Comparison of ENCODE assay signal across 30 cellular contexts in the genomic region with DNA sequence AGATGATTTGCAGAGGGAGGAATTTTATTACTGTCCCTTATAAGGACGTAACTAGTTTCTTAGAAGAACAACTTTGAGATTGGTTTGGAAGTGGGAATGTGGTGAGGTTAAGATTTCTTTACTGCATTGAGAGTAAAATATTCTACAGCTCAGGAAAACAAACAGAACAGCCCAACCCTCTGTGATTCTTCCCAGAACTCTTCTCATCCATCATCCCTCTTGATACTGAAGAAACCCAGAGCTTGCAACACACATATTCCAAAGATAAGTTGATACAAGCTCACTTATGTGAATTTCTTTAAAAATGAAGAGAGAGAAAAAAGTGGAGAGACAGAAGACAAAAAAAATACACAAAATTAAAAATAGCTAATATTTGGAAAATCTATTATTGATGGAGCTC.
"Had no signal": no experiment of that assay in that cellular context is flagged by ENCODE, and none has a peak within 500 bp of the region (broad histone marks: within the 10 kb centered on the region; RNA-seq: fewer than 3 reads in every experiment).

No MANE protein-coding gene starts in this region.

- H3K27ac Mint-ChIP-seq: activated CD4-positive, alpha-beta memory T cell treated with anti-CD3 and anti-CD28 coated beads for 36 hours; activated CD4-positive, alpha-beta T cell treated with anti-CD3 and anti-CD28 coated beads, Interleukin-2, amount 10 ng/mL, durations not matched to agents 24 days and 14 days; activated naive CD4-positive, alpha-beta T cell treated with anti-CD3 and anti-CD28 coated beads, Interleukin-2, amount 50 U/mL, for 24 hours; activated naive CD8-positive, alpha-beta T cell treated with anti-CD3 and anti-CD28 coated beads, Interleukin-2, amount 50 U/mL, for 24 hours; activated T-helper 17 cell treated with anti-CD3 and anti-CD28 coated beads, Interleukin-2, amount 50 U/mL, for 72 hours; brain; nephron; progenitor cell of endocrine pancreas; stimulated activated effector memory CD8-positive, alpha-beta T cell treated with anti-CD3 and anti-CD28 coated beads, Interleukin-12 subunit alpha, Interleukin-12 subunit beta, amount 100 ng/mL, for 72 hours; stimulated activated naive CD8-positive, alpha-beta T cell treated with anti-CD3 and anti-CD28 coated beads, Interleukin-15, Interleukin-2, amounts not matched to agents 100 ng/mL and 50 ng/mL, for 24 hours had no signal

- H3K27me3 Mint-ChIP-seq: activated CD4-positive, alpha-beta memory T cell treated with anti-CD3 and anti-CD28 coated beads for 36 hours; activated naive CD4-positive, alpha-beta T cell treated with anti-CD3 and anti-CD28 coated beads, Interleukin-2, amount 50 U/mL, for 24 hours; activated naive CD8-positive, alpha-beta T cell treated with anti-CD3 and anti-CD28 coated beads, Interleukin-2, amount 50 U/mL, for 24 hours; activated T-helper 17 cell treated with anti-CD3 and anti-CD28 coated beads, Interleukin-2, amount 50 U/mL, for 72 hours; brain; progenitor cell of endocrine pancreas; stimulated activated naive CD8-positive, alpha-beta T cell treated with anti-CD3 and anti-CD28 coated beads, Interleukin-15, Interleukin-2, amounts not matched to agents 100 ng/mL and 50 ng/mL, for 24 hours had no signal

- H3K27ac ChIP-seq: cardiac muscle cell, colonic mucosa, epithelial cell of prostate, esophagus squamous epithelium, left ventricle myocardium inferior, ovary, sigmoid colon, thoracic aorta, uterus, WERI-Rb-1 had no signal

- DNase-seq: activated CD4-positive, alpha-beta memory T cell treated with anti-CD3 and anti-CD28 coated beads for 36 hours; activated CD4-positive, alpha-beta T cell treated with anti-CD3 and anti-CD28 coated beads, Interleukin-2, amount 10 ng/mL, durations not matched to agents 24 days and 14 days; activated CD8-positive, alpha-beta memory T cell treated with anti-CD3 and anti-CD28 coated beads, Interleukin-2, amount 50 U/mL, for 48 hours; activated gamma-delta T cell treated with Interleukin-2 at 50 U/mL for 16 hours; activated naive CD8-positive, alpha-beta T cell treated with anti-CD3 and anti-CD28 coated beads, Interleukin-2, amount 50 U/mL, for 24 hours; activated T-cell treated with anti-CD3 and anti-CD28 coated beads, Interleukin-2, amount 50 U/mL, for 4 hours; anterior cingulate cortex; cerebellar nuclear complex; colonic mucosa; effector CD8-positive, alpha-beta T cell; esophagus squamous epithelium; left ventricle myocardium inferior; ovary; sigmoid colon; small intestine; stimulated activated CD4-positive, alpha-beta T cell treated with anti-CD3 and anti-CD28 coated beads, Interleukin-4, amount 100 ng/mL, for 24 hours; trophoblast cell; uterus; WERI-Rb-1 had no signal

- H3K9me3 ChIP-seq: colonic mucosa, esophagus squamous epithelium, left ventricle myocardium inferior, ovary, sigmoid colon, thoracic aorta, uterus had no signal

- H3K27me3 ChIP-seq: cardiac muscle cell, colonic mucosa, esophagus squamous epithelium, ovary, sigmoid colon, uterus had no signal

- H3K4me1 Mint-ChIP-seq: activated CD4-positive, alpha-beta T cell treated with anti-CD3 and anti-CD28 coated beads, Interleukin-2, amount 10 ng/mL, durations not matched to agents 24 days and 14 days; activated naive CD4-positive, alpha-beta T cell treated with anti-CD3 and anti-CD28 coated beads, Interleukin-2, amount 50 U/mL, for 24 hours; activated naive CD8-positive, alpha-beta T cell treated with anti-CD3 and anti-CD28 coated beads, Interleukin-2, amount 50 U/mL, for 24 hours; activated T-helper 17 cell treated with anti-CD3 and anti-CD28 coated beads, Interleukin-2, amount 50 U/mL, for 72 hours; stimulated activated effector memory CD8-positive, alpha-beta T cell treated with anti-CD3 and anti-CD28 coated beads, Interleukin-12 subunit alpha, Interleukin-12 subunit beta, amount 100 ng/mL, for 72 hours had no signal

- H3K36me3 ChIP-seq: cardiac muscle cell, colonic mucosa, esophagus squamous epithelium, left ventricle myocardium inferior, ovary, sigmoid colon, thoracic aorta, uterus, WERI-Rb-1 had no signal

- H3K9me3 Mint-ChIP-seq: activated CD4-positive, alpha-beta memory T cell treated with anti-CD3 and anti-CD28 coated beads for 36 hours; activated naive CD4-positive, alpha-beta T cell treated with anti-CD3 and anti-CD28 coated beads, Interleukin-2, amount 50 U/mL, for 24 hours; activated naive CD8-positive, alpha-beta T cell treated with anti-CD3 and anti-CD28 coated beads, Interleukin-2, amount 50 U/mL, for 24 hours; activated T-cell treated with anti-CD3 and anti-CD28 coated beads, Interleukin-2, amount 50 U/mL, for 4 hours; activated T-helper 17 cell treated with anti-CD3 and anti-CD28 coated beads, Interleukin-2, amount 50 U/mL, for 72 hours; nephron; stimulated activated naive CD8-positive, alpha-beta T cell treated with anti-CD3 and anti-CD28 coated beads, Interleukin-15, Interleukin-2, amounts not matched to agents 100 ng/mL and 50 ng/mL, for 24 hours had no signal

- H3K4me3 Mint-ChIP-seq: activated CD4-positive, alpha-beta memory T cell treated with anti-CD3 and anti-CD28 coated beads for 36 hours; activated CD4-positive, alpha-beta T cell treated with anti-CD3 and anti-CD28 coated beads, Interleukin-2, amount 10 ng/mL, durations not matched to agents 24 days and 14 days; activated naive CD4-positive, alpha-beta T cell treated with anti-CD3 and anti-CD28 coated beads, Interleukin-2, amount 50 U/mL, for 24 hours; activated naive CD8-positive, alpha-beta T cell treated with anti-CD3 and anti-CD28 coated beads, Interleukin-2, amount 50 U/mL, for 24 hours; activated T-cell treated with anti-CD3 and anti-CD28 coated beads, Interleukin-2, amount 50 U/mL, for 4 hours; activated T-helper 17 cell treated with anti-CD3 and anti-CD28 coated beads, Interleukin-2, amount 50 U/mL, for 72 hours; brain; nephron; stimulated activated effector memory CD8-positive, alpha-beta T cell treated with anti-CD3 and anti-CD28 coated beads, Interleukin-12 subunit alpha, Interleukin-12 subunit beta, amount 100 ng/mL, for 72 hours; stimulated activated naive CD8-positive, alpha-beta T cell treated with anti-CD3 and anti-CD28 coated beads, Interleukin-15, Interleukin-2, amounts not matched to agents 100 ng/mL and 50 ng/mL, for 24 hours had no signal

- H3K4me3 ChIP-seq: cardiac muscle cell, colonic mucosa, esophagus squamous epithelium, left ventricle myocardium inferior, lung, ovary, sigmoid colon, thoracic aorta, uterus had no signal

- H3K36me3 Mint-ChIP-seq: activated CD4-positive, alpha-beta memory T cell treated with anti-CD3 and anti-CD28 coated beads for 36 hours; activated naive CD4-positive, alpha-beta T cell treated with anti-CD3 and anti-CD28 coated beads, Interleukin-2, amount 50 U/mL, for 24 hours; brain; stimulated activated effector memory CD8-positive, alpha-beta T cell treated with anti-CD3 and anti-CD28 coated beads, Interleukin-12 subunit alpha, Interleukin-12 subunit beta, amount 100 ng/mL, for 72 hours had no signal

- H3K4me1 ChIP-seq: colonic mucosa, uterus had no signal
